ENCODE assay signal across 1 cellular context in genomic region chr17:74542166-74542565, GRCh38.
TF ChIP-seq lines count a peak whose summit lies in the region.

No MANE protein-coding gene starts in this region.

TF ChIP-seq in WTC11, 78 proteins besides CTCF, POLR2A, EP300 and RAD21 (continued from another document):
- TF ChIP-seq, protein P1, sequence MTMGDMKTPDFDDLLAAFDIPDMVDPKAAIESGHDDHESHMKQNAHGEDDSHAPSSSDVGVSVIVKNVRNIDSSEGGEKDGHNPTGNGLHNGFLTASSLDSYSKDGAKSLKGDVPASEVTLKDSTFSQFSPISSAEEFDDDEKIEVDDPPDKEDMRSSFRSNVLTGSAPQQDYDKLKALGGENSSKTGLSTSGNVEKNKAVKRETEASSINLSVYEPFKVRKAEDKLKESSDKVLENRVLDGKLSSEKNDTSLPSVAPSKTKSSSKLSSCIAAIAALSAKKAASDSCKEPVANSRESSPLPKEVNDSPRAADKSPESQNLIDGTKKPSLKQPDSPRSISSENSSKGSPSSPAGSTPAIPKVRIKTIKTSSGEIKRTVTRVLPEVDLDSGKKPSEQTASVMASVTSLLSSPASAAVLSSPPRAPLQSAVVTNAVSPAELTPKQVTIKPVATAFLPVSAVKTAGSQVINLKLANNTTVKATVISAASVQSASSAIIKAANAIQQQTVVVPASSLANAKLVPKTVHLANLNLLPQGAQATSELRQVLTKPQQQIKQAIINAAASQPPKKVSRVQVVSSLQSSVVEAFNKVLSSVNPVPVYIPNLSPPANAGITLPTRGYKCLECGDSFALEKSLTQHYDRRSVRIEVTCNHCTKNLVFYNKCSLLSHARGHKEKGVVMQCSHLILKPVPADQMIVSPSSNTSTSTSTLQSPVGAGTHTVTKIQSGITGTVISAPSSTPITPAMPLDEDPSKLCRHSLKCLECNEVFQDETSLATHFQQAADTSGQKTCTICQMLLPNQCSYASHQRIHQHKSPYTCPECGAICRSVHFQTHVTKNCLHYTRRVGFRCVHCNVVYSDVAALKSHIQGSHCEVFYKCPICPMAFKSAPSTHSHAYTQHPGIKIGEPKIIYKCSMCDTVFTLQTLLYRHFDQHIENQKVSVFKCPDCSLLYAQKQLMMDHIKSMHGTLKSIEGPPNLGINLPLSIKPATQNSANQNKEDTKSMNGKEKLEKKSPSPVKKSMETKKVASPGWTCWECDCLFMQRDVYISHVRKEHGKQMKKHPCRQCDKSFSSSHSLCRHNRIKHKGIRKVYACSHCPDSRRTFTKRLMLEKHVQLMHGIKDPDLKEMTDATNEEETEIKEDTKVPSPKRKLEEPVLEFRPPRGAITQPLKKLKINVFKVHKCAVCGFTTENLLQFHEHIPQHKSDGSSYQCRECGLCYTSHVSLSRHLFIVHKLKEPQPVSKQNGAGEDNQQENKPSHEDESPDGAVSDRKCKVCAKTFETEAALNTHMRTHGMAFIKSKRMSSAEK (CRISPR knock-in tag; IDR thresholded peaks at IDR 0.05; ENCODE audit: borderline replicate concordance) = no peak
- TF ChIP-seq ZNF416 (CRISPR knock-in tag; IDR thresholded peaks at IDR 0.05) (no peak), GRHL2 (CRISPR knock-in tag; IDR thresholded peaks at IDR 0.05; ENCODE audit: insufficient replicate concordance, severe bottlenecking) (no peak), SMAD3 (CRISPR knock-in tag; IDR thresholded peaks at IDR 0.05; ENCODE audit: borderline replicate concordance) (no peak), RELA (CRISPR knock-in tag; IDR thresholded peaks at IDR 0.05; ENCODE audit: borderline replicate concordance) (no peak), ZNF423 (CRISPR knock-in tag; IDR thresholded peaks at IDR 0.05) (no peak), SMAD4 (CRISPR knock-in tag; IDR thresholded peaks at IDR 0.05) (no peak)
- TF ChIP-seq, protein P2, sequence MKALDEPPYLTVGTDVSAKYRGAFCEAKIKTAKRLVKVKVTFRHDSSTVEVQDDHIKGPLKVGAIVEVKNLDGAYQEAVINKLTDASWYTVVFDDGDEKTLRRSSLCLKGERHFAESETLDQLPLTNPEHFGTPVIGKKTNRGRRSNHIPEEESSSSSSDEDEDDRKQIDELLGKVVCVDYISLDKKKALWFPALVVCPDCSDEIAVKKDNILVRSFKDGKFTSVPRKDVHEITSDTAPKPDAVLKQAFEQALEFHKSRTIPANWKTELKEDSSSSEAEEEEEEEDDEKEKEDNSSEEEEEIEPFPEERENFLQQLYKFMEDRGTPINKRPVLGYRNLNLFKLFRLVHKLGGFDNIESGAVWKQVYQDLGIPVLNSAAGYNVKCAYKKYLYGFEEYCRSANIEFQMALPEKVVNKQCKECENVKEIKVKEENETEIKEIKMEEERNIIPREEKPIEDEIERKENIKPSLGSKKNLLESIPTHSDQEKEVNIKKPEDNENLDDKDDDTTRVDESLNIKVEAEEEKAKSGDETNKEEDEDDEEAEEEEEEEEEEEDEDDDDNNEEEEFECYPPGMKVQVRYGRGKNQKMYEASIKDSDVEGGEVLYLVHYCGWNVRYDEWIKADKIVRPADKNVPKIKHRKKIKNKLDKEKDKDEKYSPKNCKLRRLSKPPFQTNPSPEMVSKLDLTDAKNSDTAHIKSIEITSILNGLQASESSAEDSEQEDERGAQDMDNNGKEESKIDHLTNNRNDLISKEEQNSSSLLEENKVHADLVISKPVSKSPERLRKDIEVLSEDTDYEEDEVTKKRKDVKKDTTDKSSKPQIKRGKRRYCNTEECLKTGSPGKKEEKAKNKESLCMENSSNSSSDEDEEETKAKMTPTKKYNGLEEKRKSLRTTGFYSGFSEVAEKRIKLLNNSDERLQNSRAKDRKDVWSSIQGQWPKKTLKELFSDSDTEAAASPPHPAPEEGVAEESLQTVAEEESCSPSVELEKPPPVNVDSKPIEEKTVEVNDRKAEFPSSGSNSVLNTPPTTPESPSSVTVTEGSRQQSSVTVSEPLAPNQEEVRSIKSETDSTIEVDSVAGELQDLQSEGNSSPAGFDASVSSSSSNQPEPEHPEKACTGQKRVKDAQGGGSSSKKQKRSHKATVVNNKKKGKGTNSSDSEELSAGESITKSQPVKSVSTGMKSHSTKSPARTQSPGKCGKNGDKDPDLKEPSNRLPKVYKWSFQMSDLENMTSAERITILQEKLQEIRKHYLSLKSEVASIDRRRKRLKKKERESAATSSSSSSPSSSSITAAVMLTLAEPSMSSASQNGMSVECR (CRISPR knock-in tag; IDR thresholded peaks at IDR 0.05; ENCODE audit: borderline replicate concordance) = no peak
TF ChIP-seq in WTC11: peak in this region for 0.
